1 cellular context compared by ENCODE assay signal in the genomic region with DNA sequence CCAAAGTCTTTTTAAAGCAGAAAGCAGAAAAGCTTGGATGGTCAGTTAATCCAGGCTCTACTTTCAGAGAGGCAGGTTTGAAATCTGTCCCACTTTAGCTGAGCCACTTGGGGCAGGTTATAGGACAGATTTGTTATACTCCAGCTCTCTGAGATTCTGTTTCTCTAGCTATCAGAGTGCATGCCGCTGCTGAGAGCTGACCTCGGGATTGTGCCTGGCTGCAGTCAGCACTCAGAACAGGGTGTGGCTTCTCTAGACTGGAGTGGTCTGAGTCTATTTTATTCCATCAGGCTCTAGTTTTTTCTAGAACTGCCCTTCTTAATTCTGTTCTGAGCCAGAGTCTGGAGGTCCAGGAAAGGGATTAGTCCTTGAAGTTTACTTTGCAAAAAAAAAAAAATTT.
TF ChIP-seq lines count a peak whose summit lies in the region.

No MANE protein-coding gene starts in this region.

TF ChIP-seq in GM23338, 12 proteins besides CTCF, POLR2A, EP300 and RAD21 (continued from another document):
- TF ChIP-seq ETS1 (IDR thresholded peaks at IDR 0.05) (no peak), STAT1 (IDR thresholded peaks at IDR 0.05; ENCODE audit: unreplicated experiment) (no peak), EZH2phosphoT487 (IDR thresholded peaks at IDR 0.05; ENCODE audit: unreplicated experiment) (no peak), REST (IDR thresholded peaks at IDR 0.05; ENCODE audit: unreplicated experiment) (no peak), EZH2 (IDR thresholded peaks at IDR 0.05; ENCODE audit: low read depth, unreplicated experiment) (no peak), NANOG (IDR thresholded peaks at IDR 0.05; ENCODE audit: borderline replicate concordance) (no peak), POLR2AphosphoS5 (IDR thresholded peaks at IDR 0.05; ENCODE audit: low read depth) (no peak), ZNF114 (CRISPR knock-in tag; IDR thresholded peaks at IDR 0.05) (no peak), JUNB (IDR thresholded peaks at IDR 0.05; ENCODE audit: unreplicated experiment) (no peak), ZNF331 (CRISPR knock-in tag; IDR thresholded peaks at IDR 0.05; ENCODE audit: low read depth) (no peak)
- TF ChIP-seq, protein P1, sequence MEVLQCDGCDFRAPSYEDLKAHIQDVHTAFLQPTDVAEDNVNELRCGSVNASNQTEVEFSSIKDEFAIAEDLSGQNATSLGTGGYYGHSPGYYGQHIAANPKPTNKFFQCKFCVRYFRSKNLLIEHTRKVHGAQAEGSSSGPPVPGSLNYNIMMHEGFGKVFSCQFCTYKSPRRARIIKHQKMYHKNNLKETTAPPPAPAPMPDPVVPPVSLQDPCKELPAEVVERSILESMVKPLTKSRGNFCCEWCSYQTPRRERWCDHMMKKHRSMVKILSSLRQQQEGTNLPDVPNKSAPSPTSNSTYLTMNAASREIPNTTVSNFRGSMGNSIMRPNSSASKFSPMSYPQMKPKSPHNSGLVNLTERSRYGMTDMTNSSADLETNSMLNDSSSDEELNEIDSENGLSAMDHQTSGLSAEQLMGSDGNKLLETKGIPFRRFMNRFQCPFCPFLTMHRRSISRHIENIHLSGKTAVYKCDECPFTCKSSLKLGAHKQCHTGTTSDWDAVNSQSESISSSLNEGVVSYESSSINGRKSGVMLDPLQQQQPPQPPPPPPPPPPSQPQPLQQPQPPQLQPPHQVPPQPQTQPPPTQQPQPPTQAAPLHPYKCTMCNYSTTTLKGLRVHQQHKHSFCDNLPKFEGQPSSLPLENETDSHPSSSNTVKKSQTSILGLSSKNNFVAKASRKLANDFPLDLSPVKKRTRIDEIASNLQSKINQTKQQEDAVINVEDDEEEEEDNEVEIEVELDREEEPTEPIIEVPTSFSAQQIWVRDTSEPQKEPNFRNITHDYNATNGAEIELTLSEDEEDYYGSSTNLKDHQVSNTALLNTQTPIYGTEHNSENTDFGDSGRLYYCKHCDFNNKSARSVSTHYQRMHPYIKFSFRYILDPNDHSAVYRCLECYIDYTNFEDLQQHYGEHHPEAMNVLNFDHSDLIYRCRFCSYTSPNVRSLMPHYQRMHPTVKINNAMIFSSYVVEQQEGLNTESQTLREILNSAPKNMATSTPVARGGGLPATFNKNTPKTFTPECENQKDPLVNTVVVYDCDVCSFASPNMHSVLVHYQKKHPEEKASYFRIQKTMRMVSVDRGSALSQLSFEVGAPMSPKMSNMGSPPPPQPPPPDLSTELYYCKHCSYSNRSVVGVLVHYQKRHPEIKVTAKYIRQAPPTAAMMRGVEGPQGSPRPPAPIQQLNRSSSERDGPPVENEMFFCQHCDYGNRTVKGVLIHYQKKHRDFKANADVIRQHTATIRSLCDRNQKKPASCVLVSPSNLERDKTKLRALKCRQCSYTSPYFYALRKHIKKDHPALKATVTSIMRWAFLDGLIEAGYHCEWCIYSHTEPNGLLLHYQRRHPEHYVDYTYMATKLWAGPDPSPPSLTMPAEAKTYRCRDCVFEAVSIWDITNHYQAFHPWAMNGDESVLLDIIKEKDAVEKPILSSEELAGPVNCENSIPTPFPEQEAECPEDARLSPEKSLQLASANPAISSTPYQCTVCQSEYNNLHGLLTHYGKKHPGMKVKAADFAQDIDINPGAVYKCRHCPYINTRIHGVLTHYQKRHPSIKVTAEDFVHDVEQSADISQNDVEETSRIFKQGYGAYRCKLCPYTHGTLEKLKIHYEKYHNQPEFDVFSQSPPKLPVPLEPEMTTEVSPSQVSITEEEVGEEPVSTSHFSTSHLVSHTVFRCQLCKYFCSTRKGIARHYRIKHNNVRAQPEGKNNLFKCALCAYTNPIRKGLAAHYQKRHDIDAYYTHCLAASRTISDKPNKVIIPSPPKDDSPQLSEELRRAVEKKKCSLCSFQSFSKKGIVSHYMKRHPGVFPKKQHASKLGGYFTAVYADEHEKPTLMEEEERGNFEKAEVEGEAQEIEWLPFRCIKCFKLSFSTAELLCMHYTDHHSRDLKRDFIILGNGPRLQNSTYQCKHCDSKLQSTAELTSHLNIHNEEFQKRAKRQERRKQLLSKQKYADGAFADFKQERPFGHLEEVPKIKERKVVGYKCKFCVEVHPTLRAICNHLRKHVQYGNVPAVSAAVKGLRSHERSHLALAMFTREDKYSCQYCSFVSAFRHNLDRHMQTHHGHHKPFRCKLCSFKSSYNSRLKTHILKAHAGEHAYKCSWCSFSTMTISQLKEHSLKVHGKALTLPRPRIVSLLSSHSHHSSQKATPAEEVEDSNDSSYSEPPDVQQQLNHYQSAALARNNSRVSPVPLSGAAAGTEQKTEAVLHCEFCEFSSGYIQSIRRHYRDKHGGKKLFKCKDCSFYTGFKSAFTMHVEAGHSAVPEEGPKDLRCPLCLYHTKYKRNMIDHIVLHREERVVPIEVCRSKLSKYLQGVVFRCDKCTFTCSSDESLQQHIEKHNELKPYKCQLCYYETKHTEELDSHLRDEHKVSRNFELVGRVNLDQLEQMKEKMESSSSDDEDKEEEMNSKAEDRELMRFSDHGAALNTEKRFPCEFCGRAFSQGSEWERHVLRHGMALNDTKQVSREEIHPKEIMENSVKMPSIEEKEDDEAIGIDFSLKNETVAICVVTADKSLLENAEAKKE (CRISPR knock-in tag; IDR thresholded peaks at IDR 0.05): no peak
